22 cellular contexts compared by ENCODE assay signal in the genomic region with DNA sequence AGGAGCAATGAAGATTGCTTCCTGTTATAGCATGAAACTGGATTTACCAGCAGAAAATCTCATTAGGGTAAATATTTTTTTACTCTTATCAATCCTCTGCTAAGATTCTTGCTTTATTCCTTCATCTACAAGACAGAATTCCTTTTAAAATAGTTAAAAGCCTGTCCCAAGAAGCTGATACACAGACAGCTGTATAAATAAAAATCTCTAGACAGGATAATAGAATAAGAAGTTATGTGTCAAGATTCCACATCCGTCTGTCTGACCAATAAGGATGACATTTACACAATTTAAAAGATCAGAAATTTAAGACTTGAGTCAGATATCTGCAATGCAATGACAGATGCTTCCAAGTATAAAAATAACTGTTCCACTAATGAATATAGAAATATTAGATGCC. TPM values are rescaled to one million over a fixed set of nuclear protein-coding genes. Genes with fewer than 3 reads are reported as not detected.
DNase-seq lines count a peak whose midpoint lies in the region; ATAC-seq, FAIRE-seq and TF ChIP-seq lines count a peak whose summit lies in the region.
"Had no signal": no experiment of that assay in that cellular context is flagged by ENCODE, and none has a peak within 500 bp of the region (broad histone marks: within the 10 kb centered on the region; RNA-seq: fewer than 3 reads in every experiment).

No MANE protein-coding gene starts in this region.

- H3K9me3 Mint-ChIP-seq in astrocyte (ENCODE audit: unreplicated experiment) (no peaks in the 10 kb centered on the region), natural killer cell (peaks cover 0 to 3% of the 10 kb centered on the region in 2 donors)

- H2AFZ ChIP-seq in GM23248 (peak overlapping the region; percentile 40), astrocyte (ENCODE audit: low read depth, low read length) (peak overlapping the region; percentile 7), smooth muscle cell (ENCODE audit: low read depth) (no peak overlapping the region)
- H2AFZ ChIP-seq: GM23338 had no signal

- H3K9me3 ChIP-seq in GM23248 (ENCODE audit: low read depth) (no peaks in the 10 kb centered on the region), astrocyte (ENCODE audit: insufficient read depth, low read depth, low read length) (no peaks in the 10 kb centered on the region), smooth muscle cell (replicated peaks; ENCODE audit: low read depth) (no peaks in the 10 kb centered on the region), Peyer's patch (no peaks in the 10 kb centered on the region)

- no peak overlapping the region for H3K4me3 ChIP-seq in GM23248
- no peak overlapping the region for H3K4me3 ChIP-seq in astrocyte (ENCODE audit: insufficient read depth, low read depth, low read length)
- no peak overlapping the region for H3K4me3 ChIP-seq in smooth muscle cell
- H3K4me3 ChIP-seq in Peyer's patch, result no peak overlapping the region
- H3K4me3 ChIP-seq: BLaER1, GM23338 had no signal

- peaks cover 31% of the 10 kb centered on the region for H3K4me1 ChIP-seq in GM23248 (ENCODE audit: insufficient read depth)
- H3K4me1 ChIP-seq in astrocyte (ENCODE audit: insufficient read depth, low read length), result peaks cover 11% of the 10 kb centered on the region
- H3K4me1 ChIP-seq in smooth muscle cell (ENCODE audit: low read depth), result peaks cover 3% of the 10 kb centered on the region
- H3K4me1 ChIP-seq in Peyer's patch, result no peaks in the 10 kb centered on the region
- H3K4me1 ChIP-seq: BLaER1 had no signal

- H3K4me3 Mint-ChIP-seq in astrocyte (ENCODE audit: unreplicated experiment), result no peak overlapping the region
- H3K4me3 Mint-ChIP-seq in natural killer cell, result no peak overlapping the region
- H3K4me3 Mint-ChIP-seq: GM23338 had no signal

- H3K27ac ChIP-seq in GM23248 (peak overlapping the region; percentile 18), astrocyte (ENCODE audit: low read depth, low read length) (peak overlapping the region; percentile 58), smooth muscle cell (ENCODE audit: low read depth) (peak overlapping the region; percentile 45), Peyer's patch (no peak overlapping the region)
- H3K27ac ChIP-seq: BLaER1 had no signal

- H3K9me2 ChIP-seq in GM23248 (ENCODE audit: insufficient read depth), result no peaks in the 10 kb centered on the region

- H3K4me2 ChIP-seq in GM23248 (ENCODE audit: unreplicated experiment) (no peak overlapping the region), astrocyte (ENCODE audit: low read length) (no peak overlapping the region), smooth muscle cell (no peak overlapping the region)
- H3K4me2 ChIP-seq: BLaER1, GM23338 had no signal

- H3K27me3 Mint-ChIP-seq in astrocyte (ENCODE audit: low read depth, unreplicated experiment), result no peaks in the 10 kb centered on the region
- H3K27me3 Mint-ChIP-seq in natural killer cell (ENCODE audit: low read depth in 2 of 2), result peaks cover 15 to 25% of the 10 kb centered on the region in 2 donors

- in situ Hi-C loops in GM23248 (cut with MboI), result no loop called here

- H4K20me1 ChIP-seq in GM23248 (ENCODE audit: insufficient read depth), result no peaks in the 10 kb centered on the region
- H4K20me1 ChIP-seq in astrocyte (ENCODE audit: insufficient read depth, low read length), result no peaks in the 10 kb centered on the region
- no peaks in the 10 kb centered on the region for H4K20me1 ChIP-seq in smooth muscle cell (ENCODE audit: low read depth)
- H4K20me1 ChIP-seq: BLaER1 had no signal

- WGBS in GM23248 (ENCODE audit: low coverage in 1 of 2, low lambda C conversion rate in 2 of 2, missing lambda C conversion rate in 2 of 2), 2 experiments, result 20 to 39% methylated on average over 1 of the region's 1 CpG
- 64% methylated on average over 1 of the region's 1 CpG for WGBS in smooth muscle cell (ENCODE audit: low lambda C conversion rate)

- no peaks in the 10 kb centered on the region for H3K36me3 ChIP-seq in GM23248 (ENCODE audit: low read depth)
- no peaks in the 10 kb centered on the region for H3K36me3 ChIP-seq in astrocyte (ENCODE audit: insufficient read depth, low read length)
- H3K36me3 ChIP-seq in smooth muscle cell (ENCODE audit: low read depth), result no peaks in the 10 kb centered on the region
- no peaks in the 10 kb centered on the region for H3K36me3 ChIP-seq in Peyer's patch
- H3K36me3 ChIP-seq: BLaER1 had no signal

- peak overlapping the region; percentile 12 for H3K27ac Mint-ChIP-seq in astrocyte (ENCODE audit: unreplicated experiment)
- no peak overlapping the region for H3K27ac Mint-ChIP-seq in natural killer cell
- H3K27ac Mint-ChIP-seq: GM23338 had no signal

- peaks cover 5% of the 10 kb centered on the region for H3K4me1 Mint-ChIP-seq in astrocyte (ENCODE audit: low read depth, unreplicated experiment)
- no peaks in the 10 kb centered on the region for H3K4me1 Mint-ChIP-seq in natural killer cell
- H3K4me1 Mint-ChIP-seq: GM23338 had no signal

- H3F3A ChIP-seq in GM23248 (ENCODE audit: insufficient read depth) (peaks cover 24% of the 10 kb centered on the region), smooth muscle cell (ENCODE audit: low read depth) (no peaks in the 10 kb centered on the region)

- peak; percentile 64 for FAIRE-seq in astrocyte (lab: Jason Lieb, UNC)
- FAIRE-seq: GM12892 had no signal

- intact Hi-C loops in natural killer cell (cut with micrococcal nuclease), result no loop called here

- H3K9ac ChIP-seq in GM23248 (no peak overlapping the region), astrocyte (ENCODE audit: low read length) (no peak overlapping the region), smooth muscle cell (ENCODE audit: low read depth) (no peak overlapping the region)
- H3K9ac ChIP-seq: BLaER1 had no signal

- TF ChIP-seq POLR2A in Peyer's patch (IDR thresholded peaks at IDR 0.05), result no peak

- DNase-seq in GM23248 (peak; percentile 40), astrocyte (ENCODE audit: low read depth) (peak; percentile 86), fibroblast of peridontal ligament (ENCODE audit: extremely low read depth) (peak; percentile 42), smooth muscle cell (lab: John Stamatoyannopoulos, UW; ENCODE audit: unreplicated experiment) (no peak), natural killer cell (no peak), Peyer's patch (no peak), MV-4-11 (lab: John Stamatoyannopoulos, UW) (no peak)
- no peak for DNase-seq in stimulated activated naive CD4-positive, alpha-beta T cell treated with Interleukin-2 at 50 U/mL for 16 hours (lab: John Stamatoyannopoulos, UW)
- DNase-seq: DND-41; GF-D8; Karpas-422; MM.1S; NCI-H1105 treated with DMSO at 0.1 percent for 48 hours; NCI-H187; NCI-H2171; NCI-H446; NK-92 treated with Interleukin-12 subunit alpha and Interleukin-12 subunit beta, amount 100 ng/mL, for 24 hours; RPMI8226; SIG-M5 had no signal

- TF ChIP-seq CTCF in astrocyte (IDR thresholded peaks at IDR 0.05; ENCODE audit: insufficient read depth, low read depth, low read length) (no peak), smooth muscle cell (IDR thresholded peaks at IDR 0.05; ENCODE audit: borderline replicate concordance, insufficient read depth, poor library complexity, severe bottlenecking) (no peak), natural killer cell (IDR thresholded peaks at IDR 0.05) (no peak), Peyer's patch (IDR thresholded peaks at IDR 0.05) (no peak)

- no peak for ATAC-seq in natural killer cell
- ATAC-seq: GM23338 had no signal

- H3K36me3 Mint-ChIP-seq in astrocyte (ENCODE audit: low read depth, unreplicated experiment), result peaks cover 2% of the 10 kb centered on the region
- H3K36me3 Mint-ChIP-seq in natural killer cell, result no peaks in the 10 kb centered on the region

- H3K27me3 ChIP-seq in GM23248 (replicated peaks; ENCODE audit: insufficient read depth) (no peaks in the 10 kb centered on the region), astrocyte (ENCODE audit: insufficient read depth, low read length) (no peaks in the 10 kb centered on the region), smooth muscle cell (ENCODE audit: low read depth) (no peaks in the 10 kb centered on the region), Peyer's patch (no peaks in the 10 kb centered on the region)
- H3K27me3 ChIP-seq: BLaER1 had no signal

- H3K79me2 ChIP-seq in GM23248 (ENCODE audit: insufficient read depth) (no peaks in the 10 kb centered on the region), astrocyte (ENCODE audit: insufficient read depth, low read length) (no peaks in the 10 kb centered on the region), smooth muscle cell (ENCODE audit: low read depth) (no peaks in the 10 kb centered on the region)

RNA-seq across cellular contexts. Expression of a gene that starts 57.6 kb away (rescaled TPM):
- 364 and 409 TPM in 2 replicates for total RNA-seq in GM23248 (2014; rRNA removed; shearing (Covaris generic))
- polyA plus RNA-seq in GM23248 (2016; fragmentation: Nextera tagmentation; extraction: Ambion mirVana), result 551 and 566 TPM in 2 replicates
- total RNA-seq in astrocyte, result 534 and 562 TPM in 2 replicates
- total RNA-seq in smooth muscle cell, result 325 and 386 TPM in 2 replicates
- polyA plus RNA-seq in smooth muscle cell, result 337 and 370 TPM in 2 replicates
- total RNA-seq in natural killer cell, result 10 to 100 TPM; 60.7 to 75.1 (median 63.0) TPM
- 10 to 100 TPM; 47.6 to 78.4 (median 58.3) TPM for total RNA-seq in Peyer's patch

Comparison
In these comparisons a context has a peak if more than half of its experiments do, and no peak if none do; other contexts are left out.
1. DNase-seq: peak in GM23248 (single experiment), astrocyte (single experiment) and fibroblast of peridontal ligament (single experiment); none in smooth muscle cell (single experiment), natural killer cell (single experiment), Peyer's patch (0 of 3), stimulated activated naive CD4-positive, alpha-beta T cell treated with Interleukin-2 at 50 U/mL for 16 hours (single experiment) and MV-4-11 (single experiment).
2. H3K27ac ChIP-seq: peak in GM23248 (single experiment), astrocyte (single experiment) and smooth muscle cell (single experiment); none in Peyer's patch (0 of 4).